14 cellular contexts compared by ENCODE assay signal in the genomic region with DNA sequence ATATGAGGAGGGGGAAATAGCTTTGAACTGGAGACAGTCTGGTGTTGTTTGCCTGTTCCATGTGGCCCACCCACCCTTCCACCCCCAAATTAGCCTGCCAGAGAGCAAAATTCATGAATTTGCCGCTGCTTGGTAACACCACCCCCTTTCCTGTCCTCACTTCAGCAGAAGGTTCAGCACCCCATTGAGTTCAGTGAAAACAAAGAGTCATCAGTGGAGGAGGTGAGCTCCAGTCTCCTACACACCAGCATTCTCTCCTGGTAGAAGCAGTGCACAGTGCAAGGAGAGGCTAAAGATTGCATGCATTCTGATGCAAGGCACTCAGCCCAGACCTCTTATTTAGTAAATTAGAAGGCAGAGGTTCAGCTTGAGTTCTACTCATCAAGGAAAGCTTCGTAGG.
DNase-seq lines count a peak whose midpoint lies in the region; ATAC-seq, FAIRE-seq and TF ChIP-seq lines count a peak whose summit lies in the region.
"Had no signal": no experiment of that assay in that cellular context is flagged by ENCODE, and none has a peak within 500 bp of the region (broad histone marks: within the 10 kb centered on the region; RNA-seq: fewer than 3 reads in every experiment).

No MANE protein-coding gene starts in this region.

- H3K4me2 ChIP-seq in H1 (ENCODE audit: insufficient read depth in 1 of 2, low read depth in 2 of 2, low read length in 2 of 2) (no peak overlapping the region), mesendoderm (ENCODE audit: low read length) (no peak overlapping the region)

- no peaks in the 10 kb centered on the region for H3K36me3 ChIP-seq in NT2/D1 (ENCODE audit: insufficient read depth, insufficient read length, low read length)
- no peaks in the 10 kb centered on the region for H3K36me3 ChIP-seq in H1 (ENCODE audit: control insufficient read depth in 2 of 4, insufficient read depth in 4 of 4, low read length in 3 of 4)
- H3K36me3 ChIP-seq in mesendoderm (ENCODE audit: control insufficient read depth, insufficient read depth, low read length), result no peaks in the 10 kb centered on the region

- no peak for TF ChIP-seq EP300 in H1 (IDR thresholded peaks at IDR 0.05; ENCODE audit: borderline replicate concordance in 1 of 2, low read depth in 2 of 2, low read length in 2 of 2)

- no peak for ATAC-seq in GM21723 (IDR thresholded peaks at IDR 0.05; ENCODE audit: unreplicated experiment)

- TF ChIP-seq CTCF in H1 (IDR thresholded peaks at IDR 0.05; ENCODE audit: control extremely low read depth in 1 of 3, insufficient read depth in 1 of 3, low read depth in 1 of 3, low read length in 3 of 3), result no peak
- TF ChIP-seq CTCF in GM13976 (IDR thresholded peaks at IDR 0.05; ENCODE audit: borderline replicate concordance, control extremely low read depth, extremely low read depth, insufficient read depth, missing control alignments), result no peak

- H3K18ac ChIP-seq in H1 (ENCODE audit: extremely low read depth, low read length) (no peak overlapping the region), mesendoderm (ENCODE audit: low read length) (no peak overlapping the region)

- H3K79me1 ChIP-seq in H1 (ENCODE audit: low read depth, low read length) (no peaks in the 10 kb centered on the region), mesendoderm (ENCODE audit: low read length) (no peaks in the 10 kb centered on the region)

- DNase-seq in Ammon's horn (ENCODE audit: low spot score) (peak; percentile 64), NT2/D1 (ENCODE audit: low read depth, low spot score) (peak; percentile 32), H1 (ENCODE audit: low read depth in 1 of 2, low spot score in 2 of 2) (no peak), mesendoderm (peak; percentile 13), NCI-H2107 (lab: John Stamatoyannopoulos, UW) (no peak), GM13976 (ENCODE audit: low spot score) (no peak)
- DNase-seq in stimulated activated CD4-positive, alpha-beta T cell treated with anti-CD3 and anti-CD28 coated beads, Interleukin-4, amount 100 ng/mL, for 24 hours, result no peak
- DNase-seq: COR-L47, DMS153, EL, NCI-H1436, NCI-H2029 treated with DMSO at 0.1 percent for 48 hours had no signal

- FAIRE-seq in H1 (lab: Jason Lieb, UNC), result no peak

- no peak overlapping the region for H3K23ac ChIP-seq in H1 (ENCODE audit: insufficient read length)
- H3K23ac ChIP-seq in mesendoderm (ENCODE audit: low read length), result no peak overlapping the region

- no peak for TF ChIP-seq POLR2A in H1 (IDR thresholded peaks at IDR 0.05; ENCODE audit: control extremely low read depth in 1 of 2, low read depth in 2 of 2, low read length in 2 of 2)

- no peak overlapping the region for H2BK20ac ChIP-seq in H1 (ENCODE audit: low read length)

- H3K27ac ChIP-seq in H1 (ENCODE audit: low read depth, low read length), result no peak overlapping the region
- no peak overlapping the region for H3K27ac ChIP-seq in mesendoderm (ENCODE audit: low read depth, low read length)
- H3K27ac ChIP-seq: SK-N-MC had no signal

- H3K9ac ChIP-seq in NT2/D1 (ENCODE audit: insufficient read length, low read depth) (no peak overlapping the region), H1 (replicated peaks in 1 of 4; ENCODE audit: extremely low read depth in 1 of 4, low read depth in 3 of 4, low read length in 3 of 4) (no peak overlapping the region), mesendoderm (ENCODE audit: low read length) (no peak overlapping the region)

- WGBS in H1 (ENCODE audit: extremely low coverage in 1 of 2, insufficient coverage in 1 of 2, insufficient read length in 1 of 2, insufficient replicate concordance in 2 of 2, low coverage in 1 of 2, low lambda C conversion rate in 2 of 2, missing lambda C conversion rate in 1 of 2), 2 experiments, result 89% methylated on average over 2 of the region's 2 CpGs; no CpG with 5 or more reads in 1 of the 2 experiments
- no CpG with 5 or more reads among the region's 2 CpGs for WGBS in mesendoderm (ENCODE audit: extremely low coverage, insufficient coverage, low lambda C conversion rate)

- H3K23me2 ChIP-seq in H1 (ENCODE audit: low read depth, low read length), result no peaks in the 10 kb centered on the region; the same call in 1 of the 2 replicates

- H3K4ac ChIP-seq in H1 (replicated peaks; ENCODE audit: insufficient read length, low read depth, low read length) (no peak overlapping the region), mesendoderm (ENCODE audit: low read depth, low read length) (no peak overlapping the region)

- peak overlapping the region; percentile 10; the same call in 1 of the 2 replicates for H2BK5ac ChIP-seq in H1 (ENCODE audit: low read depth, low read length)
- no peak overlapping the region for H2BK5ac ChIP-seq in mesendoderm (ENCODE audit: low read length)

- H4K20me1 ChIP-seq in H1 (replicated peaks in 1 of 2; ENCODE audit: control insufficient read depth in 1 of 2, insufficient read depth in 2 of 2, low read length in 2 of 2), result no peaks in the 10 kb centered on the region

- H3K79me2 ChIP-seq in H1 (ENCODE audit: control insufficient read depth in 1 of 2, insufficient read depth in 2 of 2, low read length in 2 of 2) (no peaks in the 10 kb centered on the region), mesendoderm (ENCODE audit: control insufficient read depth, insufficient read depth, low read length) (no peaks in the 10 kb centered on the region)

- H3K27me3 ChIP-seq in NT2/D1 (ENCODE audit: insufficient read depth, insufficient read length) (no peaks in the 10 kb centered on the region), H1 (replicated peaks in 1 of 4; ENCODE audit: control insufficient read depth in 3 of 4, extremely low read depth in 1 of 4, insufficient read depth in 3 of 4, low read length in 3 of 4) (peaks cover 0 to 2% (median 0%) of the 10 kb centered on the region in 4 experiments; a peak in 1 of 7 replicates), mesendoderm (ENCODE audit: insufficient read depth, low read length, poor library complexity) (no peaks in the 10 kb centered on the region)

- in situ Hi-C loops in GM13976 (cut with MboI; ENCODE audit: low sequenced_read_pairs, unreplicated experiment), result no loop called here

- H2AFZ ChIP-seq in H1 (ENCODE audit: low read length), result 0 out of 2 replicates have a peak overlapping the region, but pooled peaks have one; percentile 76

- H2BK15ac ChIP-seq in H1 (ENCODE audit: low read length), result no peak overlapping the region
- H2BK15ac ChIP-seq in mesendoderm (replicated peaks; ENCODE audit: low read depth), result no peak overlapping the region

- H4K5ac ChIP-seq in H1 (ENCODE audit: insufficient read length, low read depth, low read length) (no peak overlapping the region), mesendoderm (ENCODE audit: low read length) (no peak overlapping the region)

- peak overlapping the region; percentile 4; the same call in 1 of the 2 replicates for H4K8ac ChIP-seq in H1 (ENCODE audit: extremely low read depth, insufficient read depth, low read length)
- no peak overlapping the region for H4K8ac ChIP-seq in mesendoderm (ENCODE audit: low read depth, low read length)

- CTCF ChIA-PET in H1 (lab: Charles Lee; ENCODE audit: partially characterized antibody), result interaction anchor here (0.6 to 0.8 kb wide), 3 partner anchors 20 to 1193 kb away, joined by 3 to 6 read pairs (median 3); no protein-coding TSS in a partner anchor

- H2AK5ac ChIP-seq in H1 (ENCODE audit: low read depth, low read length), result no peak overlapping the region
- no peak overlapping the region for H2AK5ac ChIP-seq in mesendoderm (ENCODE audit: low read length)

- POLR2A ChIA-PET in H1 (lab: Charles Lee; ENCODE audit: partially characterized antibody), result interaction anchor here (0.9 kb wide), 1 partner anchor 10 kb away, joined by 3 read pairs; no protein-coding TSS in a partner anchor

- peak overlapping the region; percentile 27 for H4K91ac ChIP-seq in H1 (replicated peaks; ENCODE audit: insufficient read length, low read length)

- no peak overlapping the region for H3K14ac ChIP-seq in H1 (ENCODE audit: insufficient read length)

- no peak; a peak in 1 of 4 replicates for TF ChIP-seq RAD21 in H1 (IDR thresholded peaks at IDR 0.05 in 1 of 2, conservative IDR thresholded peaks at IDR 0.05 in 1 of 2; ENCODE audit: low read depth in 2 of 2, low read length in 2 of 2)

- no peak overlapping the region for H3K4me3 ChIP-seq in NT2/D1 (ENCODE audit: insufficient read length, low read depth)
- no peak overlapping the region for H3K4me3 ChIP-seq in H1 (ENCODE audit: extremely low read depth in 1 of 4, insufficient read depth in 2 of 4, low read depth in 3 of 4, low read length in 4 of 4)
- H3K4me3 ChIP-seq in mesendoderm (ENCODE audit: low read length), result no peak overlapping the region
- H3K4me3 ChIP-seq: SK-N-MC had no signal

- H3K56ac ChIP-seq in H1 (replicated peaks; ENCODE audit: insufficient read length, low read depth, low read length), result no peak overlapping the region
- H3K56ac ChIP-seq in mesendoderm (ENCODE audit: low read length), result no peak overlapping the region

- H3K4me1 ChIP-seq in NT2/D1 (ENCODE audit: insufficient read depth, insufficient read length) (no peaks in the 10 kb centered on the region), H1 (replicated peaks in 1 of 4; ENCODE audit: control insufficient read depth in 3 of 4, insufficient read depth in 4 of 4, low read length in 3 of 4) (peaks cover 0 to 5% (median 2%) of the 10 kb centered on the region in 4 experiments; a peak in 2 of 7 replicates), mesendoderm (ENCODE audit: control insufficient read depth, low read depth, low read length) (no peaks in the 10 kb centered on the region)

- no peak overlapping the region for H2BK120ac ChIP-seq in H1 (replicated peaks; ENCODE audit: low read depth, low read length)
- H2BK120ac ChIP-seq in mesendoderm (ENCODE audit: low read depth, low read length), result no peak overlapping the region

- H3K9me3 ChIP-seq in NT2/D1 (ENCODE audit: insufficient read depth, low read length), result no peaks in the 10 kb centered on the region
- H3K9me3 ChIP-seq in H1 (ENCODE audit: insufficient read depth in 2 of 2, low read depth in 1 of 2, low read length in 1 of 2), result no peaks in the 10 kb centered on the region

- H2BK12ac ChIP-seq in H1 (ENCODE audit: low read depth, low read length), result no peak overlapping the region

Comparison
In these comparisons a context has a peak if more than half of its experiments do, and no peak if none do; other contexts are left out.
1. DNase-seq: peak in Ammon's horn (single experiment), NT2/D1 (single experiment) and mesendoderm (single experiment); none in H1 (0 of 2), stimulated activated CD4-positive, alpha-beta T cell treated with anti-CD3 and anti-CD28 coated beads, Interleukin-4, amount 100 ng/mL, for 24 hours (single experiment), NCI-H2107 (single experiment) and GM13976 (single experiment).